Comparison of ENCODE assay signal across 8 cellular contexts in genomic region chr14:24428628-24429394, GRCh38. TPM values are rescaled to one million over a fixed set of nuclear protein-coding genes. Genes with fewer than 3 reads are reported as not detected.
DNase-seq lines count a peak whose midpoint lies in the region; ATAC-seq, FAIRE-seq and TF ChIP-seq lines count a peak whose summit lies in the region.

No MANE protein-coding gene starts in this region.

- H3K27ac ChIP-seq in DOHH2 (ENCODE audit: low read depth, low read length) (no peak overlapping the region), RWPE1 (peak overlapping the region; percentile 91), endothelial cell of umbilical vein (ENCODE audit: insufficient read depth, low read depth, low read length) (peak overlapping the region; percentile 94), trophoblast cell (ENCODE audit: low read depth, low read length) (no peak overlapping the region)

- dilution Hi-C loops in endothelial cell of umbilical vein (cut with MboI; ENCODE audit: extremely low pct_ligation_motif_present, low sequenced_read_pairs), result no loop called here

- peak overlapping the region; percentile 94 for H3K4me2 ChIP-seq in DOHH2 (ENCODE audit: low read length)
- H3K4me2 ChIP-seq in endothelial cell of umbilical vein (ENCODE audit: insufficient read depth, low read length), result no peak overlapping the region
- no peak overlapping the region for H3K4me2 ChIP-seq in trophoblast cell (ENCODE audit: low read length)

- peak overlapping the region; percentile 95 for H3K9ac ChIP-seq in endothelial cell of umbilical vein (replicated peaks; ENCODE audit: extremely low read depth, insufficient read depth, low read length)
- no peak overlapping the region for H3K9ac ChIP-seq in trophoblast cell (ENCODE audit: low read length)

- H4K8ac ChIP-seq in trophoblast cell (ENCODE audit: low read depth, low read length), result peak overlapping the region; percentile 78

- H3F3A ChIP-seq in DOHH2 (ENCODE audit: control insufficient read depth, insufficient read depth), result no peaks in the 10 kb centered on the region

- H4K20me1 ChIP-seq in DOHH2 (ENCODE audit: control insufficient read depth, insufficient read depth, low read depth, low read length) (peaks cover 6% of the 10 kb centered on the region; the same call in 1 of the 2 replicates), endothelial cell of umbilical vein (replicated peaks; ENCODE audit: control insufficient read depth, extremely low read depth, insufficient read depth, low read length) (no peaks in the 10 kb centered on the region)

- WGBS in trophoblast cell (ENCODE audit: extremely low coverage, insufficient coverage, insufficient read length), result no CpG with 5 or more reads among the region's 18 CpGs

- H3K9me2 ChIP-seq in DOHH2 (replicated peaks; ENCODE audit: control insufficient read depth, low read length), result no peaks in the 10 kb centered on the region

- no peak for FAIRE-seq in endothelial cell of umbilical vein (lab: Jason Lieb, UNC)

- TF ChIP-seq CTCF in DOHH2 (IDR thresholded peaks at IDR 0.05; ENCODE audit: low read depth, low read length, poor library complexity, severe bottlenecking) (no peak), RWPE1 (conservative IDR thresholded peaks at IDR 0.05; ENCODE audit: low read depth) (no peak), endothelial cell of umbilical vein (IDR thresholded peaks at IDR 0.05; ENCODE audit: extremely low read depth in 1 of 2, insufficient read depth in 1 of 2, low read depth in 1 of 2, low read length in 2 of 2) (no peak)

- peak overlapping the region; percentile 78 for H4K91ac ChIP-seq in trophoblast cell (ENCODE audit: low read depth, low read length)

- peaks cover 29% of the 10 kb centered on the region for H3K79me2 ChIP-seq in DOHH2 (ENCODE audit: control insufficient read depth, low read length)
- peaks cover 23% of the 10 kb centered on the region for H3K79me2 ChIP-seq in endothelial cell of umbilical vein (ENCODE audit: control insufficient read depth, insufficient read depth, low read length)
- H3K79me2 ChIP-seq in trophoblast cell (ENCODE audit: control insufficient read depth, insufficient read depth, low read length, poor library complexity), result peaks cover 7% of the 10 kb centered on the region

- H3K27me3 ChIP-seq in DOHH2 (ENCODE audit: control insufficient read depth, low read length), result no peaks in the 10 kb centered on the region
- H3K27me3 ChIP-seq in endothelial cell of umbilical vein (ENCODE audit: control insufficient read depth in 2 of 2, insufficient read depth in 2 of 2, low read length in 2 of 2), result no peaks in the 10 kb centered on the region
- H3K27me3 ChIP-seq in trophoblast cell (ENCODE audit: insufficient read depth, low read length), result no peaks in the 10 kb centered on the region

- H3K9me3 ChIP-seq in DOHH2 (ENCODE audit: control insufficient read depth, insufficient read depth, low read length) (no peaks in the 10 kb centered on the region), endothelial cell of umbilical vein (replicated peaks; ENCODE audit: control insufficient read depth, insufficient read depth, low read length) (no peaks in the 10 kb centered on the region), trophoblast cell (ENCODE audit: insufficient read depth, low read depth, low read length) (peaks cover 3% of the 10 kb centered on the region)

- DNase-seq in RWPE1 (ENCODE audit: low spot score) (no peak), endothelial cell of umbilical vein (ENCODE audit: low read depth, low spot score) (no peak), trophoblast cell (no peak), AG08396 (ENCODE audit: low spot score) (no peak), MV-4-11 (lab: John Stamatoyannopoulos, UW) (no peak)

- no peak overlapping the region for H3K14ac ChIP-seq in trophoblast cell (ENCODE audit: low read length)

- CTCF ChIA-PET in RWPE1 (lab: Yijun Ruan, JAX) (interaction anchor here (0.6 to 2.6 kb wide), 3 partner anchors 95 to 337 kb away, joined by 3 to 11 read pairs (median 5); no protein-coding TSS in a partner anchor), endothelial cell of umbilical vein (lab: Charles Lee) (interaction anchor here (0.8 to 10.2 kb wide), 4 partner anchors 15 to 98 kb away, joined by 4 to 811 read pairs (median 6); partner anchors contain the start of genes ADCY4 and RIPK3)

- H3K36me3 ChIP-seq in DOHH2 (ENCODE audit: control insufficient read depth, low read length), result peaks cover 28% of the 10 kb centered on the region
- peaks cover 7 to 14% of the 10 kb centered on the region in 2 experiments for H3K36me3 ChIP-seq in endothelial cell of umbilical vein (ENCODE audit: control insufficient read depth in 2 of 2, extremely low read depth in 1 of 2, insufficient read depth in 2 of 2, low read length in 2 of 2)
- peaks cover 11 to 14% of the 10 kb centered on the region in 2 experiments for H3K36me3 ChIP-seq in trophoblast cell (ENCODE audit: control insufficient read depth in 1 of 2, insufficient read depth in 2 of 2, low read length in 2 of 2)

- intact Hi-C loops in endothelial cell of umbilical vein (cut with micrococcal nuclease), result no loop called here

- H2BK5ac ChIP-seq in trophoblast cell (ENCODE audit: low read depth, low read length, poor library complexity), result no peak overlapping the region

- TF ChIP-seq POLR2A in endothelial cell of umbilical vein (IDR thresholded peaks at IDR 0.05; ENCODE audit: low read depth, low read length), result no peak

- peak overlapping the region; percentile 11 for H2AK5ac ChIP-seq in trophoblast cell (ENCODE audit: low read length)

- POLR2A ChIA-PET in RWPE1 (lab: Yijun Ruan, JAX; ENCODE audit: low non-redundant PET) (no interaction called here), endothelial cell of umbilical vein (lab: Charles Lee) (no interaction called here)

- peaks cover 12% of the 10 kb centered on the region for H3K79me1 ChIP-seq in trophoblast cell (ENCODE audit: low read length)

- no peak for ATAC-seq in GM21619 (IDR thresholded peaks at IDR 0.05; ENCODE audit: unreplicated experiment)
- ATAC-seq in GM18868 (IDR thresholded peaks at IDR 0.05; ENCODE audit: unreplicated experiment), result no peak

- no peaks in the 10 kb centered on the region for H3K9me1 ChIP-seq in endothelial cell of umbilical vein (replicated peaks; ENCODE audit: control insufficient read depth, extremely low read depth, insufficient read depth, low read length)

- H2AFZ ChIP-seq in endothelial cell of umbilical vein (ENCODE audit: low read depth, low read length) (no peak overlapping the region), trophoblast cell (ENCODE audit: insufficient read depth, low read length, poor library complexity) (no peak overlapping the region)

- no peak overlapping the region for H3K23ac ChIP-seq in trophoblast cell (ENCODE audit: low read length)

- BruUV-seq in endothelial cell of umbilical vein (replicated peaks; lab: Mats Ljungman, UMichigan), result no TSS peak

- H3K4me3 ChIP-seq in DOHH2 (ENCODE audit: low read length) (peak overlapping the region; percentile 94), endothelial cell of umbilical vein (replicated peaks in 1 of 3; ENCODE audit: insufficient read depth in 1 of 3, low read depth in 1 of 3, low read length in 3 of 3) (no peak overlapping the region), trophoblast cell (ENCODE audit: low read depth, low read length) (no peak overlapping the region)

- peak overlapping the region; percentile 52 for H4K12ac ChIP-seq in trophoblast cell (ENCODE audit: low read depth, low read length)

- H2BK120ac ChIP-seq in trophoblast cell (ENCODE audit: insufficient read depth, low read length, poor library complexity), result no peak overlapping the region

- no peak overlapping the region for H3K4ac ChIP-seq in trophoblast cell (ENCODE audit: low read depth, low read length)

- H3K4me1 ChIP-seq in DOHH2 (ENCODE audit: control insufficient read depth, low read length), result peaks cover 50% of the 10 kb centered on the region
- H3K4me1 ChIP-seq in endothelial cell of umbilical vein (ENCODE audit: control insufficient read depth, extremely low read depth, insufficient read depth, low read length), result peaks cover 66% of the 10 kb centered on the region
- H3K4me1 ChIP-seq in trophoblast cell (ENCODE audit: control insufficient read depth in 1 of 2, insufficient read depth in 2 of 2, low read length in 2 of 2), result peaks cover 10 to 18% of the 10 kb centered on the region in 2 experiments

- no peak overlapping the region for H3K18ac ChIP-seq in trophoblast cell (ENCODE audit: low read length)

- H2BK12ac ChIP-seq in trophoblast cell (ENCODE audit: low read length), result no peak overlapping the region

RNA-seq across cellular contexts. Expression of gene CBLN3, which starts 0.7 kb away (rescaled TPM):
- total RNA-seq in endothelial cell of umbilical vein, result 5.0 and 8.6 TPM in 2 replicates
- 7.8 and 7.9 TPM in 2 replicates for polyA plus RNA-seq in endothelial cell of umbilical vein
- 3.4 and 4.2 TPM in 2 replicates for polyA plus RNA-seq in endothelial cell of umbilical vein (2011; cell fraction: cytosol; rRNA removed)
- polyA plus RNA-seq in endothelial cell of umbilical vein (2011; cell fraction: nucleus; rRNA removed), result 27.9 and 31.3 TPM in 2 replicates
- polyA plus RNA-seq in endothelial cell of umbilical vein (2012), result 4.2 and 5.1 TPM in 2 replicates
- 4.4 and 6.1 TPM in 2 replicates for polyA minus RNA-seq in endothelial cell of umbilical vein
- polyA minus RNA-seq in endothelial cell of umbilical vein (2011; cell fraction: cytosol; rRNA and poly(A)+ RNA removed), result not detected
- polyA minus RNA-seq in endothelial cell of umbilical vein (2011; cell fraction: nucleus; rRNA and poly(A)+ RNA removed), result 6.4 and 8.2 TPM in 2 replicates
- polyA plus RNA-seq in trophoblast cell (2013), result 0.46 and 0.67 TPM in 2 replicates

RNA-seq across cellular contexts. Expression of gene KHNYN, which starts 0.9 kb away (rescaled TPM):
- total RNA-seq in endothelial cell of umbilical vein, result 63.3 and 66.7 TPM in 2 replicates
- 25.2 and 25.4 TPM in 2 replicates for polyA plus RNA-seq in endothelial cell of umbilical vein
- polyA plus RNA-seq in endothelial cell of umbilical vein (2011; cell fraction: cytosol; rRNA removed), result 19.6 and 24.3 TPM in 2 replicates
- polyA plus RNA-seq in endothelial cell of umbilical vein (2011; cell fraction: nucleus; rRNA removed), result 99.3 and 103 TPM in 2 replicates
- polyA plus RNA-seq in endothelial cell of umbilical vein (2012), result 39.1 and 39.8 TPM in 2 replicates
- 59.9 and 60.3 TPM in 2 replicates for polyA minus RNA-seq in endothelial cell of umbilical vein
- polyA minus RNA-seq in endothelial cell of umbilical vein (2011; cell fraction: cytosol; rRNA and poly(A)+ RNA removed), result 7.4 TPM
- polyA minus RNA-seq in endothelial cell of umbilical vein (2011; cell fraction: nucleus; rRNA and poly(A)+ RNA removed), result 72.1 and 82.5 TPM in 2 replicates
- 24.7 and 26.0 TPM in 2 replicates for polyA plus RNA-seq in trophoblast cell (2013)

RNA-seq across cellular contexts. Expression of gene SDR39U1, which starts 13.8 kb away (rescaled TPM):
- total RNA-seq in endothelial cell of umbilical vein, result 38.6 and 40.2 TPM in 2 replicates
- polyA plus RNA-seq in endothelial cell of umbilical vein, result 72.6 and 89.8 TPM in 2 replicates
- 52.3 and 53.0 TPM in 2 replicates for polyA plus RNA-seq in endothelial cell of umbilical vein (2011; cell fraction: cytosol; rRNA removed)
- 192 and 200 TPM in 2 replicates for polyA plus RNA-seq in endothelial cell of umbilical vein (2011; cell fraction: nucleus; rRNA removed)
- 25.9 and 26.8 TPM in 2 replicates for polyA plus RNA-seq in endothelial cell of umbilical vein (2012)
- 17.2 and 18.1 TPM in 2 replicates for polyA minus RNA-seq in endothelial cell of umbilical vein
- polyA minus RNA-seq in endothelial cell of umbilical vein (2011; cell fraction: cytosol; rRNA and poly(A)+ RNA removed), result 19.7 TPM
- 31.2 and 39.9 TPM in 2 replicates for polyA minus RNA-seq in endothelial cell of umbilical vein (2011; cell fraction: nucleus; rRNA and poly(A)+ RNA removed)
- polyA plus RNA-seq in trophoblast cell (2013), result 25.9 and 26.1 TPM in 2 replicates

RNA-seq across cellular contexts. Expression of gene NYNRIN, which starts 30.0 kb away (rescaled TPM):
- total RNA-seq in endothelial cell of umbilical vein, result 42.8 and 45.1 TPM in 2 replicates
- 37.2 and 38.8 TPM in 2 replicates for polyA plus RNA-seq in endothelial cell of umbilical vein
- polyA plus RNA-seq in endothelial cell of umbilical vein (2011; cell fraction: cytosol; rRNA removed), result 27.6 and 28.6 TPM in 2 replicates
- polyA plus RNA-seq in endothelial cell of umbilical vein (2011; cell fraction: nucleus; rRNA removed), result 59.8 and 66.2 TPM in 2 replicates
- polyA plus RNA-seq in endothelial cell of umbilical vein (2012), result 25.5 and 35.2 TPM in 2 replicates
- polyA minus RNA-seq in endothelial cell of umbilical vein, result 56.5 and 59.7 TPM in 2 replicates
- not detected for polyA minus RNA-seq in endothelial cell of umbilical vein (2011; cell fraction: cytosol; rRNA and poly(A)+ RNA removed)
- 27.5 and 30.6 TPM in 2 replicates for polyA minus RNA-seq in endothelial cell of umbilical vein (2011; cell fraction: nucleus; rRNA and poly(A)+ RNA removed)
- polyA plus RNA-seq in trophoblast cell (2013), result 28.6 and 29.2 TPM in 2 replicates

Comparison
In these comparisons a context has a peak if more than half of its experiments do, and no peak if none do; other contexts are left out.
1. H3K27ac ChIP-seq: peak in RWPE1 (single experiment) and endothelial cell of umbilical vein (single experiment); none in DOHH2 (single experiment) and trophoblast cell (single experiment).